Comparison of ENCODE assay signal across 12 cellular contexts in the genomic region with DNA sequence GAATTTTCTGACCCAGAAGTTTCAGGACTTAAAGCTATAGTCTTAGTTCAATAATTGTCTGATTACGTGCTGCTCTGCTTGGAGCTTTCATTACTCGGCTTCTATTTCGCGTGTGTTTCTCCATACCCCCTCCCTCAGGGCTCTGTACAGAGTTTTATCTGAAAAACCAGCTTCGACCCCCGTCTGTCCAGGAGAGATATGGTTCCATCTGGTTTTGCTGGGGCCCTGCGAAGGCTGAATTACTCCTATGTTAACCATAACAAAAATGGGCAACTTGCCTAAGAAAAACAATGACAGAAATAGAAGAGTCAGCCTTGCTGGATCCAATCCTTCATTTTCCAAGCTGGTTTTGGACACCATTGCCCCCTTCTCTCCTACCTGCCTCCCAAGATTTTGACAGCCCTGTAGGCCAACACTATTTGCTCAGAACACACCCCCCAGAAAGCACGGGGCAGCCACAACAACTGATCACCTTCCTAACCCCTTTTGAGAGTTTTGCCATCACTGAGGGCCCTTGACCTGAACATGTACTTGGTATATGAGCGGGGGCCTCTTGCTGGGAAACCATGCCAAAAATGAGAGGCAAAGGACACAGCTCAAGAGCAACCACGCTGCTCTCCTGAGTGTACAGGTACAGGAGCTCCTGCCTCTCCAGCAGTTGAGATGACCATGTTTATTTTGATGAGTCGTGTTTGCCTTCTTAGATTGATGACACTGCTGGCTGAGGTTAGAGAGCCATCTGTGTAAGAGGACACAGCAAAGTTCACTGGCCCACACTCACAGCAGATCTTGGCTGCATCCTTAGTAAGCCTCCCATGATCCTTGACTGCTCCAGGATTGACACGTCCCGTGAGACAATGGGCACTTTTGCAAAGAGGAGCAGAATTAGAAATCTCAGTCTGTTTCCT. TPM values are rescaled to one million over a fixed set of nuclear protein-coding genes. Genes with fewer than 3 reads are reported as not detected.
DNase-seq lines count a peak whose midpoint lies in the region; ATAC-seq and TF ChIP-seq lines count a peak whose summit lies in the region.
"Had no signal": no experiment of that assay in that cellular context is flagged by ENCODE, and none has a peak within 500 bp of the region (broad histone marks: within the 10 kb centered on the region; RNA-seq: fewer than 3 reads in every experiment).

No MANE protein-coding gene starts in this region.

- H3K27me3 Mint-ChIP-seq in osteocyte (ENCODE audit: unreplicated experiment), result no peaks in the 10 kb centered on the region
- H3K27me3 Mint-ChIP-seq: stimulated activated naive CD8-positive, alpha-beta T cell treated with anti-CD3 and anti-CD28 coated beads, Interleukin-15, amount 100 ng/mL, for 72 hours had no signal

- H3K9me3 ChIP-seq in OCI-LY3 (ENCODE audit: insufficient read depth, low read length) (no peaks in the 10 kb centered on the region), psoas muscle (no peaks in the 10 kb centered on the region), esophagus muscularis mucosa (no peaks in the 10 kb centered on the region)

- peaks cover 34% of the 10 kb centered on the region for H3K4me1 Mint-ChIP-seq in osteocyte (ENCODE audit: unreplicated experiment)

- H3K27me3 ChIP-seq in OCI-LY3 (ENCODE audit: low read depth, low read length) (peaks cover 5% of the 10 kb centered on the region; the same call in 1 of the 2 replicates), psoas muscle (ENCODE audit: insufficient read depth in 3 of 3, low read length in 2 of 3) (peaks cover 0 to 30% (median 0%) of the 10 kb centered on the region in 3 donors), esophagus muscularis mucosa (peaks cover 0 to 7% (median 0%) of the 10 kb centered on the region in 4 donors)

- intact Hi-C loops in psoas muscle (cut with DNase I), result loop anchor here (5.0 to 10.0 kb wide), 2 partner anchors 708 to 710 kb away; no protein-coding TSS in a partner anchor
- intact Hi-C loops in esophagus muscularis mucosa (cut with DNase I), result loop anchor here (5.0 to 10.0 kb wide), 2 partner anchors 570 to 708 kb away; no protein-coding TSS in a partner anchor

- H3K4me3 Mint-ChIP-seq in osteocyte (ENCODE audit: unreplicated experiment), result no peak overlapping the region

- no peak for TF ChIP-seq POLR2A in esophagus muscularis mucosa (IDR thresholded peaks at IDR 0.05; ENCODE audit: low read depth)

- ATAC-seq in esophagus mucosa, result peak; percentile 37
- peak in 3 of 4 donors; percentile 32 to 54 (median 36) for ATAC-seq in psoas muscle
- ATAC-seq in HG03571 (IDR thresholded peaks at IDR 0.05; ENCODE audit: unreplicated experiment), result no peak
- ATAC-seq: stimulated activated naive CD8-positive, alpha-beta T cell treated with anti-CD3 and anti-CD28 coated beads, Interleukin-15, amount 100 ng/mL, for 72 hours had no signal

- no peak overlapping the region for H3K27ac ChIP-seq in OCI-LY3 (ENCODE audit: low read length)
- no peak overlapping the region for H3K27ac ChIP-seq in psoas muscle
- no peak overlapping the region for H3K27ac ChIP-seq in esophagus muscularis mucosa (replicated peaks in 1 of 4)

- peak overlapping the region; percentile 30; the same call in 1 of the 2 replicates for H3K9ac ChIP-seq in OCI-LY3 (ENCODE audit: low read length)

- peak; percentile 11 for DNase-seq in EL
- no peak for DNase-seq in psoas muscle
- DNase-seq in osteocyte (ENCODE audit: extremely low spot score, unreplicated experiment), result no peak
- DNase-seq in esophagus muscularis mucosa (ENCODE audit: extremely low spot score), result no peak
- DNase-seq: activated effector memory CD4-positive, alpha-beta T cell treated with anti-CD3 and anti-CD28 coated beads, Interleukin-2, amount 50 U/mL, for 16 hours; left cardiac atrium; NCI-H226 had no signal

- H3K4me3 ChIP-seq in OCI-LY3 (ENCODE audit: low read length) (peak overlapping the region; percentile 48), psoas muscle (peak overlapping the region; percentile 1), esophagus muscularis mucosa (peak overlapping the region in 2 of 4 donors; percentile 9 to 24)

- peak overlapping the region; percentile 77 for H2AFZ ChIP-seq in OCI-LY3 (ENCODE audit: low read depth, low read length)

- 50 to 63% (median 51%) methylated on average over 13 of the region's 13 CpGs for WGBS in psoas muscle, 3 donors
- WGBS in esophagus muscularis mucosa, result 71% methylated on average over 13 of the region's 13 CpGs

- H3K27ac Mint-ChIP-seq in osteocyte (ENCODE audit: unreplicated experiment), result no peak overlapping the region
- H3K27ac Mint-ChIP-seq: T-helper 2 cell treated with Interferon-gamma antibody and Interleukin-4, amounts not matched to agents 5 μg/mL and 100 μg/mL, for 36 hours had no signal

- H3K36me3 ChIP-seq in OCI-LY3 (replicated peaks; ENCODE audit: low read depth, low read length) (no peaks in the 10 kb centered on the region), psoas muscle (ENCODE audit: insufficient read depth in 1 of 2, low read depth in 1 of 2) (no peaks in the 10 kb centered on the region), esophagus muscularis mucosa (no peaks in the 10 kb centered on the region)

- peak overlapping the region; percentile 68 for H3K4me2 ChIP-seq in OCI-LY3 (ENCODE audit: low read length)

- no peak for TF ChIP-seq CTCF in OCI-LY3 (IDR thresholded peaks at IDR 0.05; ENCODE audit: low read depth, low read length)
- TF ChIP-seq CTCF in psoas muscle (IDR thresholded peaks at IDR 0.05), result no peak
- no peak for TF ChIP-seq CTCF in osteocyte (IDR thresholded peaks at IDR 0.05)
- TF ChIP-seq CTCF in esophagus muscularis mucosa (IDR thresholded peaks at IDR 0.05), result no peak

- TF ChIP-seq EP300 in esophagus muscularis mucosa (IDR thresholded peaks at IDR 0.05), result no peak

- H3K4me1 ChIP-seq in OCI-LY3 (ENCODE audit: low read length) (peaks cover 10% of the 10 kb centered on the region), psoas muscle (no peaks in the 10 kb centered on the region), esophagus muscularis mucosa (peaks cover 0 to 12% (median 9%) of the 10 kb centered on the region in 4 donors)

- H3K36me3 Mint-ChIP-seq in osteocyte (ENCODE audit: unreplicated experiment), result no peaks in the 10 kb centered on the region

- H4K20me1 ChIP-seq in OCI-LY3 (ENCODE audit: insufficient read depth, low read length), result no peaks in the 10 kb centered on the region

- no peaks in the 10 kb centered on the region for H3K79me2 ChIP-seq in OCI-LY3 (ENCODE audit: low read length)

- no peaks in the 10 kb centered on the region for H3K9me3 Mint-ChIP-seq in osteocyte (ENCODE audit: unreplicated experiment)
- H3K9me3 Mint-ChIP-seq: stimulated activated naive CD8-positive, alpha-beta T cell treated with anti-CD3 and anti-CD28 coated beads, Interleukin-15, amount 100 ng/mL, for 72 hours; T-helper 2 cell treated with Interferon-gamma antibody and Interleukin-4, amounts not matched to agents 5 μg/mL and 100 μg/mL, for 36 hours had no signal

RNA-seq across cellular contexts. Expression of a gene that starts 36.2 kb away (rescaled TPM):
- 55.6 TPM for total RNA-seq in esophagus mucosa
- 10 to 100 TPM; 22.6 to 25.8 (median 24.4) TPM for total RNA-seq in psoas muscle
- polyA plus RNA-seq in psoas muscle, result 10 to 100 TPM; 17.5 to 29.2 (median 27.5) TPM
- total RNA-seq in osteocyte, result 154 and 162 TPM in 2 replicates
- 100 to 1,000 TPM in 1 of 4 donors, 10 to 100 TPM in 3; 76.4 to 105 (median 93.3) TPM for total RNA-seq in esophagus muscularis mucosa
